ENCODE assay signal across 15 cellular contexts in the genomic region with DNA sequence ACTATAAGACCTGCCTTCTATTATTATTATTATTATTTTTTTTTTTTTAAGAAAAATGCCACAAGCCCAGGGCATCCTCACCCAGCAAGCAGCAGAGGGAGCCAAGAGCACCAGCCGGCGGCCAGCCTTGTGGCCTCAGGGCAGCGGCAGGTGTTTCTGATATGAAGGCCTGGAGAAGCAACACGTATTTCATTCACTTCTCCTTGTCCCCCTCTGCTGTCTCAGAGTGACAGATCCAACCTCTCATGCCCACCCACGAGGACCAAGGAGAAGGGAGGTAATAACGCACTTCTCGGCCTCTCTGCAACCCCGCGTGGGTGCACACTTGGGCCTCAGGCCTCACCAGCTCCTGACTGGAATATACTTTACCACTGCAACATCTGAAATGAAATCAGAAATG. TPM values are rescaled to one million over a fixed set of nuclear protein-coding genes. Genes with fewer than 3 reads are reported as not detected.
DNase-seq lines count a peak whose midpoint lies in the region; ATAC-seq and TF ChIP-seq lines count a peak whose summit lies in the region.
"Had no signal": no experiment of that assay in that cellular context is flagged by ENCODE, and none has a peak within 500 bp of the region (broad histone marks: within the 10 kb centered on the region; RNA-seq: fewer than 3 reads in every experiment).

No MANE protein-coding gene starts in this region.

- peaks cover 1% of the 10 kb centered on the region for H3K27me3 Mint-ChIP-seq in activated T-cell treated with anti-CD3 and anti-CD28 coated beads, Interleukin-2, amount 50 U/mL, for 4 hours (ENCODE audit: low read depth)

- TF ChIP-seq POLR2A in right lobe of liver (IDR thresholded peaks at IDR 0.05), result no peak

- intact Hi-C loops in right lobe of liver (cut with DNase I), result no loop called here

- WGBS in right lobe of liver (ENCODE audit: insufficient coverage, low coverage, low lambda C conversion rate, missing lambda C conversion rate), result 35% methylated on average over 9 of the region's 9 CpGs

- H3K4me1 Mint-ChIP-seq in activated T-cell treated with anti-CD3 and anti-CD28 coated beads, Interleukin-2, amount 50 U/mL, for 4 hours (ENCODE audit: low read depth), result no peaks in the 10 kb centered on the region
- H3K4me1 Mint-ChIP-seq: naive thymus-derived CD4-positive, alpha-beta T cell had no signal

- peak; percentile 71 to 79 (median 74) for ATAC-seq in right lobe of liver
- no peak for ATAC-seq in activated T-cell treated with anti-CD3 and anti-CD28 coated beads, Interleukin-2, amount 50 U/mL, for 4 hours
- no peak for ATAC-seq in GM21619 (IDR thresholded peaks at IDR 0.05; ENCODE audit: unreplicated experiment)
- no peak for ATAC-seq in GM21390 (IDR thresholded peaks at IDR 0.05; ENCODE audit: unreplicated experiment)
- no peak for ATAC-seq in HG02588 (IDR thresholded peaks at IDR 0.05; ENCODE audit: unreplicated experiment)
- ATAC-seq: activated T-cell treated with anti-CD3 and anti-CD28 coated beads, Interleukin-2, amount 50 U/mL, for 72 hours; naive thymus-derived CD4-positive, alpha-beta T cell had no signal

- H3K4me1 ChIP-seq in BE2C (peaks cover 9% of the 10 kb centered on the region), right lobe of liver (peaks cover 0 to 41% (median 12%) of the 10 kb centered on the region in 4 donors)

- TF ChIP-seq CTCF in BE2C (IDR thresholded peaks at IDR 0.05; ENCODE audit: low read depth, low read length) (peak; percentile 55), astrocyte of the cerebellum (IDR thresholded peaks at IDR 0.05; ENCODE audit: low read depth, low read length, missing control alignments) (peak; percentile 7), right lobe of liver (IDR thresholded peaks at IDR 0.05) (peak; percentile 15 to 40 (median 28))

- peak overlapping the region in 2 of 3 donors; percentile 18 to 45 for H3K27ac ChIP-seq in right lobe of liver
- H3K27ac ChIP-seq: HL-60 had no signal

- H3K9me3 ChIP-seq in BE2C (no peaks in the 10 kb centered on the region), right lobe of liver (no peaks in the 10 kb centered on the region)
- H3K9me3 ChIP-seq: heart left ventricle had no signal

- no peaks in the 10 kb centered on the region for H3K9me3 Mint-ChIP-seq in activated T-cell treated with anti-CD3 and anti-CD28 coated beads, Interleukin-2, amount 50 U/mL, for 4 hours
- H3K9me3 Mint-ChIP-seq: activated T-cell treated with anti-CD3 and anti-CD28 coated beads, Interleukin-2, amount 50 U/mL, for 72 hours; T-helper 1 cell treated with Interleukin-12 subunit alpha and Interleukin-12 subunit beta and Interleukin-4 antibody, amounts not matched to agents 30 μg/mL and 1 μg/mL, for 36 hours had no signal

- H3K27me3 ChIP-seq in BE2C (no peaks in the 10 kb centered on the region), right lobe of liver (no peaks in the 10 kb centered on the region)
- H3K27me3 ChIP-seq: heart left ventricle had no signal

- H3K4me3 ChIP-seq in BE2C (ENCODE audit: low read depth, low read length) (no peak overlapping the region), astrocyte of the cerebellum (ENCODE audit: low read depth, low read length) (no peak overlapping the region), right lobe of liver (no peak overlapping the region)
- H3K4me3 ChIP-seq: heart left ventricle had no signal

- DNase-seq in BE2C (peak; percentile 73), HuH-7.5 (ENCODE audit: low spot score) (peak; percentile 25), astrocyte of the cerebellum (ENCODE audit: low read depth) (no peak), right lobe of liver (peak in 1 of 3 donors; percentile 54)
- DNase-seq in activated T-cell treated with anti-CD3 and anti-CD28 coated beads, Interleukin-2, amount 50 U/mL, for 4 hours, result no peak
- DNase-seq: activated T-cell treated with anti-CD3 and anti-CD28 coated beads, Interleukin-2, amount 50 U/mL, for 72 hours; naive thymus-derived CD4-positive, alpha-beta T cell; NCI-H187 treated with DMSO at 0.1 percent for 48 hours had no signal

- H3K36me3 Mint-ChIP-seq in activated T-cell treated with anti-CD3 and anti-CD28 coated beads, Interleukin-2, amount 50 U/mL, for 4 hours (ENCODE audit: insufficient read depth), result no peaks in the 10 kb centered on the region

- H3K36me3 ChIP-seq in BE2C (no peaks in the 10 kb centered on the region), right lobe of liver (no peaks in the 10 kb centered on the region)
- H3K36me3 ChIP-seq: heart left ventricle had no signal

- in situ Hi-C loops in astrocyte of the cerebellum (cut with HindIII; ENCODE audit: low sequenced_read_pairs), result no loop called here

- no peak overlapping the region for H3K4me3 Mint-ChIP-seq in activated T-cell treated with anti-CD3 and anti-CD28 coated beads, Interleukin-2, amount 50 U/mL, for 4 hours
- H3K4me3 Mint-ChIP-seq: activated T-cell treated with anti-CD3 and anti-CD28 coated beads, Interleukin-2, amount 50 U/mL, for 72 hours; naive thymus-derived CD4-positive, alpha-beta T cell; T-helper 1 cell treated with Interleukin-12 subunit alpha and Interleukin-12 subunit beta and Interleukin-4 antibody, amounts not matched to agents 30 μg/mL and 1 μg/mL, for 36 hours had no signal

RNA-seq across cellular contexts. Expression of a gene that starts 25.4 kb away (rescaled TPM):
- polyA plus RNA-seq in BE2C (2012; ENCODE audit: insufficient read depth, insufficient read length, low read depth), result 142 TPM
- total RNA-seq in right lobe of liver, result 10 to 100 TPM; 38.4 to 55.5 (median 43.0) TPM
- total RNA-seq in activated T-cell treated with anti-CD3 and anti-CD28 coated beads, Interleukin-2, amount 50 U/mL, for 4 hours, result 1 to 10 TPM; 2.8 to 6.6 (median 5.1) TPM

RNA-seq across cellular contexts. Expression of a gene that starts 52.1 kb away (rescaled TPM):
- not detected for polyA plus RNA-seq in BE2C (2012; ENCODE audit: insufficient read depth, insufficient read length, low read depth)
- not detected for total RNA-seq in right lobe of liver
- total RNA-seq in activated T-cell treated with anti-CD3 and anti-CD28 coated beads, Interleukin-2, amount 50 U/mL, for 4 hours, result not detected
- total RNA-seq: activated T-cell treated with anti-CD3 and anti-CD28 coated beads, Interleukin-2, amount 50 U/mL, for 72 hours; heart left ventricle; naive thymus-derived CD4-positive, alpha-beta T cell; ureter had no signal
- polyA plus RNA-seq: naive thymus-derived CD4-positive, alpha-beta T cell had no signal

Comparison
In these comparisons a context has a peak if more than half of its experiments do, and no peak if none do; other contexts are left out.
1. DNase-seq: peak in BE2C (single experiment) and HuH-7.5 (single experiment); none in astrocyte of the cerebellum (single experiment) and activated T-cell treated with anti-CD3 and anti-CD28 coated beads, Interleukin-2, amount 50 U/mL, for 4 hours (single experiment).
2. ATAC-seq: peak in right lobe of liver (4 of 4); none in activated T-cell treated with anti-CD3 and anti-CD28 coated beads, Interleukin-2, amount 50 U/mL, for 4 hours (0 of 2), GM21619 (single experiment), GM21390 (single experiment) and HG02588 (single experiment).
3. RNA of a gene that starts 25.4 kb away (total RNA-seq): 38.4 to 55.5 TPM in right lobe of liver; 2.8 to 6.6 TPM in activated T-cell treated with anti-CD3 and anti-CD28 coated beads, Interleukin-2, amount 50 U/mL, for 4 hours; every median in the first group is over 4 times any median in the second.
4. Peak in every context shown above with its lines, with median percentiles within 50 percentile points of each other: CTCF ChIP-seq.